21 cellular contexts compared by ENCODE assay signal in genomic region chr6:14742680-14743079, GRCh38.
DNase-seq lines count a peak whose midpoint lies in the region; ATAC-seq and FAIRE-seq lines count a peak whose summit lies in the region.
"Had no signal": no experiment of that assay in that cellular context is flagged by ENCODE, and none has a peak within 500 bp of the region (broad histone marks: within the 10 kb centered on the region; RNA-seq: fewer than 3 reads in every experiment).

No MANE protein-coding gene starts in this region.

- H3K4me3 Mint-ChIP-seq in activated CD4-positive, alpha-beta T cell treated with anti-CD3 and anti-CD28 coated beads, Interleukin-2, amount 10 ng/mL, durations not matched to agents 7 days and 5 days = no peak overlapping the region
- peak overlapping the region; percentile 61 for H3K4me3 Mint-ChIP-seq in stimulated activated effector memory CD8-positive, alpha-beta T cell treated with anti-CD3 and anti-CD28 coated beads, Interleukin-12 subunit alpha, Interleukin-12 subunit beta, amount 100 ng/mL, for 72 hours
- H3K4me3 Mint-ChIP-seq: CD4-positive, alpha-beta T cell; neural crest cell; type B pancreatic cell had no signal

- H3K4me1 ChIP-seq in SJSA1 (replicated peaks) = peaks cover 23% of the 10 kb centered on the region
- H3K4me1 ChIP-seq in small intestine (ENCODE audit: control insufficient read depth in 2 of 2, insufficient read depth in 1 of 2, low read depth in 1 of 2, low read length in 1 of 2) = no peaks in the 10 kb centered on the region
- H3K4me1 ChIP-seq: right atrium auricular region had no signal

- H3K36me3 ChIP-seq in SJSA1 (no peaks in the 10 kb centered on the region), small intestine (ENCODE audit: control insufficient read depth in 2 of 2, insufficient read depth in 2 of 2, low read length in 2 of 2) (no peaks in the 10 kb centered on the region)
- H3K36me3 ChIP-seq: cardiac muscle cell, right atrium auricular region had no signal

- H3K27ac Mint-ChIP-seq in activated CD4-positive, alpha-beta T cell treated with anti-CD3 and anti-CD28 coated beads, Interleukin-2, amount 10 ng/mL, durations not matched to agents 7 days and 5 days = peak overlapping the region; percentile 86
- H3K27ac Mint-ChIP-seq in stimulated activated effector memory CD8-positive, alpha-beta T cell treated with anti-CD3 and anti-CD28 coated beads, Interleukin-12 subunit alpha, Interleukin-12 subunit beta, amount 100 ng/mL, for 72 hours = peak overlapping the region; percentile 97
- H3K27ac Mint-ChIP-seq: CD4-positive, alpha-beta T cell had no signal

- H3K4me3 ChIP-seq in SJSA1 (no peak overlapping the region), small intestine (ENCODE audit: low read depth in 1 of 2, low read length in 2 of 2) (no peak overlapping the region)
- H3K4me3 ChIP-seq: cardiac muscle cell, right atrium auricular region had no signal

- POLR2A ChIA-PET in activated CD4-positive, alpha-beta T cell treated with anti-CD3 and anti-CD28 coated beads, Interleukin-2, amount 10 ng/mL, durations not matched to agents 7 days and 5 days (lab: Charles Lee) = no interaction called here

- H3K9me3 ChIP-seq in SJSA1 (replicated peaks) (no peaks in the 10 kb centered on the region), small intestine (ENCODE audit: control insufficient read depth, low read depth) (no peaks in the 10 kb centered on the region)
- H3K9me3 ChIP-seq: right atrium auricular region had no signal

- FAIRE-seq in small intestine (lab: Jason Lieb, UNC) = no peak
- FAIRE-seq: HepG2, kidney, TTC549 had no signal

- peaks cover 33% of the 10 kb centered on the region for H3K9me3 Mint-ChIP-seq in activated CD4-positive, alpha-beta T cell treated with anti-CD3 and anti-CD28 coated beads, Interleukin-2, amount 10 ng/mL, durations not matched to agents 7 days and 5 days
- peaks cover 8% of the 10 kb centered on the region for H3K9me3 Mint-ChIP-seq in stimulated activated effector memory CD8-positive, alpha-beta T cell treated with anti-CD3 and anti-CD28 coated beads, Interleukin-12 subunit alpha, Interleukin-12 subunit beta, amount 100 ng/mL, for 72 hours
- H3K9me3 Mint-ChIP-seq: CD4-positive, alpha-beta T cell had no signal

- H3K27me3 Mint-ChIP-seq in activated CD4-positive, alpha-beta T cell treated with anti-CD3 and anti-CD28 coated beads, Interleukin-2, amount 10 ng/mL, durations not matched to agents 7 days and 5 days = no peaks in the 10 kb centered on the region
- H3K27me3 Mint-ChIP-seq: CD4-positive, alpha-beta T cell; type B pancreatic cell had no signal

- peaks cover 67% of the 10 kb centered on the region for H3K4me1 Mint-ChIP-seq in activated CD4-positive, alpha-beta T cell treated with anti-CD3 and anti-CD28 coated beads, Interleukin-2, amount 10 ng/mL, durations not matched to agents 7 days and 5 days
- H3K4me1 Mint-ChIP-seq in stimulated activated effector memory CD8-positive, alpha-beta T cell treated with anti-CD3 and anti-CD28 coated beads, Interleukin-12 subunit alpha, Interleukin-12 subunit beta, amount 100 ng/mL, for 72 hours = peaks cover 76% of the 10 kb centered on the region

- peaks cover 26% of the 10 kb centered on the region for H3K36me3 Mint-ChIP-seq in activated CD4-positive, alpha-beta T cell treated with anti-CD3 and anti-CD28 coated beads, Interleukin-2, amount 10 ng/mL, durations not matched to agents 7 days and 5 days (ENCODE audit: low read depth)
- H3K36me3 Mint-ChIP-seq in stimulated activated effector memory CD8-positive, alpha-beta T cell treated with anti-CD3 and anti-CD28 coated beads, Interleukin-12 subunit alpha, Interleukin-12 subunit beta, amount 100 ng/mL, for 72 hours = peaks cover 18% of the 10 kb centered on the region

- H3K27ac ChIP-seq in SJSA1 (peak overlapping the region; percentile 100), epithelial cell of prostate (peak overlapping the region; percentile 100), small intestine (ENCODE audit: low read depth in 1 of 2, low read length in 1 of 2) (no peak overlapping the region), substantia nigra (ENCODE audit: low read depth, low read length, poor library complexity, severe bottlenecking) (no peak overlapping the region)
- H3K27ac ChIP-seq: cardiac muscle cell had no signal

- no peaks in the 10 kb centered on the region for H3K27me3 ChIP-seq in SJSA1 (replicated peaks)
- H3K27me3 ChIP-seq in small intestine (ENCODE audit: control insufficient read depth in 2 of 2, insufficient read depth in 2 of 2, low read length in 2 of 2) = no peaks in the 10 kb centered on the region
- H3K27me3 ChIP-seq: cardiac muscle cell, right atrium auricular region had no signal

- ATAC-seq in stimulated activated effector memory CD8-positive, alpha-beta T cell treated with anti-CD3 and anti-CD28 coated beads, Interleukin-12 subunit alpha, Interleukin-12 subunit beta, amount 100 ng/mL, for 72 hours = no peak
- ATAC-seq in HG03432 (IDR thresholded peaks at IDR 0.05; ENCODE audit: unreplicated experiment) = no peak
- ATAC-seq: HepG2 had no signal

- CTCF ChIA-PET in activated CD4-positive, alpha-beta T cell treated with anti-CD3 and anti-CD28 coated beads, Interleukin-2, amount 10 ng/mL, durations not matched to agents 7 days and 5 days (lab: Charles Lee) = interaction anchor here (1.3 to 1.4 kb wide), 2 partner anchors 10 to 11 kb away, joined by 3 read pairs; no protein-coding TSS in a partner anchor

- WGBS in small intestine, 3 donors = 96 to 98% (median 97%) methylated on average over 5 of the region's 5 CpGs

- no peak for DNase-seq in activated CD4-positive, alpha-beta T cell treated with anti-CD3 and anti-CD28 coated beads, Interleukin-2, amount 10 ng/mL, durations not matched to agents 7 days and 5 days
- no peak for DNase-seq in activated CD4-positive, alpha-beta T cell treated with anti-CD3 and anti-CD28 coated beads, Interleukin-2, amount 50 U/mL, for 4 hours
- DNase-seq in SJSA1 (ENCODE audit: low read depth in 1 of 2, low spot score in 2 of 2) = peak in 1 of 2 experiments; percentile 19
- DNase-seq in epithelial cell of prostate (ENCODE audit: low read depth, low spot score) = no peak
- no peak for DNase-seq in stimulated activated effector memory CD8-positive, alpha-beta T cell treated with anti-CD3 and anti-CD28 coated beads, Interleukin-12 subunit alpha, Interleukin-12 subunit beta, amount 100 ng/mL, for 72 hours (ENCODE audit: low spot score in 2 of 2)
- DNase-seq in small intestine = no peak
- DNase-seq in substantia nigra (lab: John Stamatoyannopoulos, UW) = no peak
- DNase-seq: activated CD8-positive, alpha-beta memory T cell treated with anti-CD3 and anti-CD28 coated beads for 24 hours; CD4-positive, alpha-beta T cell; effector CD4-positive, alpha-beta T cell; kidney; mesendoderm; MM.1S; NCI-H2029 had no signal

Comparison
In these comparisons a context has a peak if more than half of its experiments do, and no peak if none do; other contexts are left out.
1. H3K27ac ChIP-seq: peak in SJSA1 (single experiment) and epithelial cell of prostate (single experiment); none in small intestine (0 of 2) and substantia nigra (single experiment).